Comparison of ENCODE assay signal across 19 cellular contexts in the genomic region with DNA sequence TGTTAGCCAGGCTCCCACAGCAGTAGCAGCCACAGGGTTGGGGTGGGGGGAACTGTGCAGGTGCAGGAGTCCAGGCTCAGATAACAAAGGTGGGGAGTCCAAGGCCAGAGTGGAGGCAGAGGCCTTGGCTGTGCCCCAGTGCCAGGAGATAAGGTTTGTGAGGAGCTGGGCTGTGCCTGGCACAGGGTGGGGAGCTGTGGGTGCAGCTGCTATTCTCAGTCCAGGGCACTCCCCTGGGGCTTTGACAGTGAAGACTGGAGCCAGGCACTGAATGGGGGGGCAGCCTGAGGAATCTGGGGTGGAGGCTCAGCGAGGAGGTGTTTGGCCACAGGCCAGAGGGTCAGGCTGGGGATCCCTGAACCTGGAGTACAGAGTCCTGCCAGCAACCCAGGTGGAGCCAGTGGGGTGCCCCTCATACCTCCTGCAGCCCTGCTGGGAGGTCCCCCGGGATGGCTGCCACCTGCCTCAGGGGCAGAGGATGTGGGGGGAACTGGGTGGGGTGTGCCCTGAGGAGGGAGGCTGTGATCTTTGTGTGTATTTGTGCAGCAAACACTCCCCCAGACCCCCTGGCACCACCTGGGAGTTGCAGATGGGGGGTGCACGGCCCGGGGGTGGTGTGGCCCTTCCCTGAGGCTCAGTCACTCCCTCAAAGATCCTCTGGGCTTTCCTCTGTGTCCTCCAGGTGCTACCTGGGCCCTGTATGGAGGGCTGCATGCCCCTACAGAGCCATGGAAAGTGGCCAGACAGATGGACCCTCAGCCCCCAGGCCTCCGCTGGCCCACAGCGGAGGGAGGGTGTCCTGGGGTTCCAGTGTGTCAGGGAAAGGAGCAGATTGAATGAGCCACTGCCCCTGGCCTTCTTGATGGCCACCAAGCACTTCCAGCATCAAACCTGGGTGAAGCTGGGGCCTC. TPM values are rescaled to one million over a fixed set of nuclear protein-coding genes. Genes with fewer than 3 reads are reported as not detected.
DNase-seq lines count a peak whose midpoint lies in the region; ATAC-seq, FAIRE-seq and TF ChIP-seq lines count a peak whose summit lies in the region.
"Had no signal": no experiment of that assay in that cellular context is flagged by ENCODE, and none has a peak within 500 bp of the region (broad histone marks: within the 10 kb centered on the region; RNA-seq: fewer than 3 reads in every experiment).

No MANE protein-coding gene starts in this region.

- no peak overlapping the region for H2AFZ ChIP-seq in hepatocyte
- H2AFZ ChIP-seq: PC-9 had no signal

- H3K4me3 ChIP-seq in hepatocyte (no peak overlapping the region), pancreas (no peak overlapping the region)
- H3K4me3 ChIP-seq in CD4-positive, alpha-beta memory T cell (ENCODE audit: low read length in 2 of 2), result no peak overlapping the region
- H3K4me3 ChIP-seq: lung, PC-9, right atrium auricular region had no signal

- POLR2A ChIA-PET in CD4-positive, alpha-beta memory T cell (lab: Charles Lee; ENCODE audit: partially characterized antibody), result no interaction called here

- H3K36me3 Mint-ChIP-seq in Calu3 (ENCODE audit: insufficient read depth, unreplicated experiment), result peaks cover 7% of the 10 kb centered on the region
- H3K36me3 Mint-ChIP-seq in CD4-positive, alpha-beta memory T cell, result no peaks in the 10 kb centered on the region

- BruUV-seq in Calu3 (replicated peaks; lab: Mats Ljungman, UMichigan), result no TSS peak

- intact Hi-C loops in Calu3 (cut with micrococcal nuclease; ENCODE audit: unreplicated experiment), result no loop called here
- intact Hi-C loops in pancreas (cut with DNase I), result no loop called here
- intact Hi-C loops in CD4-positive, alpha-beta memory T cell (cut with micrococcal nuclease), result no loop called here

- H3K27me3 ChIP-seq in hepatocyte (no peaks in the 10 kb centered on the region), pancreas (no peaks in the 10 kb centered on the region)
- H3K27me3 ChIP-seq in CD4-positive, alpha-beta memory T cell (ENCODE audit: insufficient read depth, low read length), result no peaks in the 10 kb centered on the region
- H3K27me3 ChIP-seq: right atrium auricular region had no signal

- no peaks in the 10 kb centered on the region for H4K20me1 ChIP-seq in hepatocyte (ENCODE audit: insufficient read depth, poor library complexity, severe bottlenecking)

- no peak for FAIRE-seq in pancreas (lab: Jason Lieb, UNC)
- FAIRE-seq: endothelial cell of umbilical vein, frontal cortex, G401.6 had no signal

- no peaks in the 10 kb centered on the region for H3K9me3 ChIP-seq in hepatocyte (ENCODE audit: low read depth)
- no peaks in the 10 kb centered on the region for H3K9me3 ChIP-seq in pancreas
- H3K9me3 ChIP-seq in CD4-positive, alpha-beta memory T cell (ENCODE audit: control insufficient read depth in 1 of 2, low read length in 2 of 2), result no peaks in the 10 kb centered on the region
- H3K9me3 ChIP-seq: right atrium auricular region had no signal

- no peak overlapping the region for H3K4me3 Mint-ChIP-seq in Calu3 (ENCODE audit: low read depth, unreplicated experiment)
- no peak overlapping the region for H3K4me3 Mint-ChIP-seq in CD4-positive, alpha-beta memory T cell
- H3K4me3 Mint-ChIP-seq: activated CD4-positive, alpha-beta T cell treated with anti-CD3 and anti-CD28 coated beads for 36 hours had no signal

- H3K27ac ChIP-seq in hepatocyte (no peak overlapping the region), pancreas (peak overlapping the region; percentile 28 to 84 (median 56))
- H3K27ac ChIP-seq in CD4-positive, alpha-beta memory T cell (ENCODE audit: low read depth, low read length), result no peak overlapping the region
- H3K27ac ChIP-seq: PC-9, right atrium auricular region had no signal

- H3K27ac Mint-ChIP-seq in Calu3 (ENCODE audit: unreplicated experiment), result peak overlapping the region; percentile 23
- H3K27ac Mint-ChIP-seq in CD4-positive, alpha-beta memory T cell, result no peak overlapping the region
- H3K27ac Mint-ChIP-seq: activated CD4-positive, alpha-beta T cell treated with anti-CD3 and anti-CD28 coated beads for 36 hours had no signal

- peak; percentile 71 to 88 (median 86) for ATAC-seq in pancreas
- no peak for ATAC-seq in GM18511 (IDR thresholded peaks at IDR 0.05; ENCODE audit: unreplicated experiment)
- ATAC-seq: activated CD4-positive, alpha-beta T cell treated with anti-CD3 and anti-CD28 coated beads for 36 hours had no signal

- peaks cover 16% of the 10 kb centered on the region for H3K4me1 Mint-ChIP-seq in Calu3 (ENCODE audit: low read depth, unreplicated experiment)
- H3K4me1 Mint-ChIP-seq in CD4-positive, alpha-beta memory T cell, result no peaks in the 10 kb centered on the region
- H3K4me1 Mint-ChIP-seq: activated CD4-positive, alpha-beta T cell treated with anti-CD3 and anti-CD28 coated beads for 36 hours had no signal

- TF ChIP-seq CTCF in Calu3 (IDR thresholded peaks at IDR 0.05; ENCODE audit: unreplicated experiment) (no peak), hepatocyte (IDR thresholded peaks at IDR 0.05; ENCODE audit: poor library complexity) (no peak), pancreas (IDR thresholded peaks at IDR 0.05) (no peak)

- CTCF ChIA-PET in Calu3 (lab: Charles Lee), result interaction anchor here (0.6 kb wide), 1 partner anchor 845 kb away, joined by 5 read pairs; no protein-coding TSS in a partner anchor
- CTCF ChIA-PET in CD4-positive, alpha-beta memory T cell (lab: Charles Lee; ENCODE audit: partially characterized antibody), result no interaction called here

- no peaks in the 10 kb centered on the region for H3K4me1 ChIP-seq in hepatocyte (ENCODE audit: insufficient read depth)
- H3K4me1 ChIP-seq in pancreas, result peaks cover 21 to 29% (median 28%) of the 10 kb centered on the region in 3 donors
- no peaks in the 10 kb centered on the region for H3K4me1 ChIP-seq in CD4-positive, alpha-beta memory T cell (ENCODE audit: insufficient read depth, low read length)
- H3K4me1 ChIP-seq: right atrium auricular region had no signal

- H3K9me3 Mint-ChIP-seq in Calu3 (ENCODE audit: low read depth, unreplicated experiment), result peaks cover 3% of the 10 kb centered on the region
- H3K9me3 Mint-ChIP-seq in CD4-positive, alpha-beta memory T cell, result no peaks in the 10 kb centered on the region

- H3K36me3 ChIP-seq in hepatocyte (replicated peaks; ENCODE audit: insufficient read depth, low read depth), result no peaks in the 10 kb centered on the region
- H3K36me3 ChIP-seq in pancreas, result no peaks in the 10 kb centered on the region
- no peaks in the 10 kb centered on the region for H3K36me3 ChIP-seq in CD4-positive, alpha-beta memory T cell (ENCODE audit: insufficient read depth, low read length)
- H3K36me3 ChIP-seq: right atrium auricular region had no signal

- no peak overlapping the region for H3K4me2 ChIP-seq in hepatocyte
- H3K4me2 ChIP-seq: PC-9 had no signal

- WGBS in hepatocyte (ENCODE audit: low lambda C conversion rate, missing lambda C conversion rate), result 81% methylated on average over 6 of the region's 6 CpGs
- 47 to 54% methylated on average over 6 of the region's 6 CpGs for WGBS in pancreas, 2 donors

- H3K79me2 ChIP-seq in hepatocyte, result no peaks in the 10 kb centered on the region

- H3K27me3 Mint-ChIP-seq in Calu3 (ENCODE audit: unreplicated experiment), result peaks cover 22% of the 10 kb centered on the region
- peaks cover 0 to 1% of the 10 kb centered on the region in 2 donors for H3K27me3 Mint-ChIP-seq in CD4-positive, alpha-beta memory T cell
- H3K27me3 Mint-ChIP-seq: activated CD4-positive, alpha-beta T cell treated with anti-CD3 and anti-CD28 coated beads for 36 hours had no signal

- H3K9me2 ChIP-seq in hepatocyte (replicated peaks; ENCODE audit: insufficient read depth), result no peaks in the 10 kb centered on the region

- DNase-seq in Calu3 (no peak), NCI-H2171 (lab: John Stamatoyannopoulos, UW) (peak; percentile 49), hepatocyte (ENCODE audit: low spot score) (peak; percentile 20), pancreas (peak; percentile 75 to 93 (median 84)), ureter (ENCODE audit: low spot score) (no peak)
- no peak for DNase-seq in CD4-positive, alpha-beta memory T cell
- DNase-seq: activated CD4-positive, alpha-beta T cell treated with anti-CD3 and anti-CD28 coated beads for 36 hours; activated CD8-positive, alpha-beta memory T cell treated with anti-CD3 and anti-CD28 coated beads, Interleukin-2, amount 50 U/mL, for 48 hours; activated naive CD4-positive, alpha-beta T cell treated with Interleukin-2 at 50 U/mL for 16 hours; NCI-H2029 treated with DMSO at 0.1 percent for 48 hours; NCI-H748 treated with DMSO at 0.1 percent for 48 hours; stimulated activated CD4-positive, alpha-beta T cell treated with anti-CD3 and anti-CD28 coated beads, Interleukin-2, amount 100 ng/mL, for 24 hours had no signal

RNA-seq across cellular contexts. Expression of gene SMPD3, which starts 44.4 kb away (rescaled TPM):
- total RNA-seq in Calu3 (2022) (0.42 and 1.2 TPM in 2 replicates), hepatocyte (6.3 and 8.4 TPM in 2 replicates), pancreas (1 to 10 TPM in 5 of 6 donors, under 1 TPM in 1; 0.83 to 5.5 (median 1.9) TPM), ureter (1.6 TPM)
- polyA plus RNA-seq in hepatocyte (5.7 and 9.5 TPM in 2 replicates), pancreas (1 to 10 TPM; 2.8 to 3.3 TPM)
- 1 to 10 TPM in 1 of 2 experiments, under 1 TPM in 1; 0.75 to 3.1 TPM for total RNA-seq in CD4-positive, alpha-beta memory T cell
- under 1 TPM; 0.63 to 0.99 TPM for polyA plus RNA-seq in CD4-positive, alpha-beta memory T cell
- total RNA-seq: endothelial cell of umbilical vein had no signal
- polyA plus RNA-seq: endothelial cell of umbilical vein had no signal

RNA-seq across cellular contexts. Expression of gene ZFP90, which starts 46.3 kb away (rescaled TPM):
- total RNA-seq in Calu3 (2022) (30.4 and 32.1 TPM in 2 replicates), hepatocyte (13.4 and 18.6 TPM in 2 replicates), pancreas (10 to 100 TPM in 2 of 6 donors, 1 to 10 TPM in 4; 8.2 to 15.3 (median 9.5) TPM), ureter (33.6 TPM)
- polyA plus RNA-seq in hepatocyte (10.9 and 14.8 TPM in 2 replicates), pancreas (1 to 10 TPM; 5.4 to 9.2 TPM)
- total RNA-seq in CD4-positive, alpha-beta memory T cell, result 10 to 100 TPM; 53.6 to 55.3 TPM
- polyA plus RNA-seq in CD4-positive, alpha-beta memory T cell, result 10 to 100 TPM; 20.2 to 26.4 TPM

Comparison
In these comparisons a context has a peak if more than half of its experiments do, and no peak if none do; other contexts are left out.
1. DNase-seq: peak in NCI-H2171 (single experiment), hepatocyte (single experiment) and pancreas (6 of 6); none in Calu3 (single experiment), ureter (single experiment) and CD4-positive, alpha-beta memory T cell (0 of 5).
2. H3K27ac ChIP-seq: peak in pancreas (4 of 4); none in hepatocyte (single experiment) and CD4-positive, alpha-beta memory T cell (single experiment).